In the genomic region with DNA sequence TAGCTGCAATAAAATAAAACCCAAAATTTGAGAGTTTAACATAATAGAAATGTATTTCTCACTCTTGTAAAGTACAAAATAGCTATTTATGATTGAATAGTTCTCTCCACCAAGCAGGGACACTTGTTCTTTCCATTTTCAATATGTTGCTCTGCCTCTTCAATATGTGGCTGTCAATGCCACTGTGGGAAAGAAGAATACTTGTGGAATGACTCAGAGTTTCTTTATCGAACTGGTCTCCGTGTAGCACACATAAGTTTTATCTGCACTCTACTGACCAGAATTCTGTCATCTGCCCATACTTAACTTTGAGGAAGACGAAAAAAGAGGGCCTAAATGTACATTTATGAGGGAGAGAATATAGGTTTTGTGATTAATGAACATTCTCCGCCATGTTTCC, we compare ENCODE assay signal across 15 cellular contexts.
"Had no signal": no experiment of that assay in that cellular context is flagged by ENCODE, and none has a peak within 500 bp of the region (broad histone marks: within the 10 kb centered on the region; RNA-seq: fewer than 3 reads in every experiment).

No MANE protein-coding gene starts in this region.

- H3K36me3 ChIP-seq: lower lobe of right lung had no signal

- H3K9me3 ChIP-seq: lower lobe of right lung had no signal

- H3K27ac ChIP-seq: lower lobe of right lung had no signal

- H3K4me3 ChIP-seq: lower lobe of right lung had no signal

- DNase-seq: activated B cell treated with CpG ODN at 0.5 μM for 24 hours; activated CD4-positive, alpha-beta T cell treated with anti-CD3 and anti-CD28 coated beads, Interleukin-2, amount 10 ng/mL, durations not matched to agents 24 days and 14 days; activated CD8-positive, alpha-beta memory T cell treated with anti-CD3 and anti-CD28 coated beads for 24 hours; activated naive CD4-positive, alpha-beta T cell treated with Interleukin-2 at 50 U/mL for 16 hours; erythroblast; hippocampal formation; left cardiac atrium; lower lobe of right lung; naive thymus-derived CD8-positive, alpha-beta T cell; posterior cingulate gyrus; right cardiac atrium; stimulated activated naive CD4-positive, alpha-beta T cell treated with Interleukin-2 at 50 U/mL for 16 hours; SW 1271; T-helper 9 cell; trophoblast cell had no signal

- H3K4me1 ChIP-seq: lower lobe of right lung had no signal

- ATAC-seq: left cardiac atrium; lower lobe of right lung; naive thymus-derived CD8-positive, alpha-beta T cell; right cardiac atrium had no signal
